ENCODE assay signal across 11 cellular contexts in genomic region chr12:10361084-10361483, GRCh38. TPM values are rescaled to one million over a fixed set of nuclear protein-coding genes. Genes with fewer than 3 reads are reported as not detected.
A peak's percentile ranks its signal among the peaks of the same experiment; 100 is the strongest.
DNase-seq lines count a peak whose midpoint lies in the region; ATAC-seq and TF ChIP-seq lines count a peak whose summit lies in the region.
"Had no signal": no experiment of that assay in that cellular context is flagged by ENCODE, and none has a peak within 500 bp of the region (broad histone marks: within the 10 kb centered on the region; RNA-seq: fewer than 3 reads in every experiment).

No MANE protein-coding gene starts in this region.

- TF ChIP-seq CTCF in smooth muscle cell (IDR thresholded peaks at IDR 0.05; ENCODE audit: borderline replicate concordance, insufficient read depth, poor library complexity, severe bottlenecking), result no peak
- no peak for TF ChIP-seq CTCF in MM.1S (IDR thresholded peaks at IDR 0.05; ENCODE audit: low read length)

- WGBS in smooth muscle cell (ENCODE audit: low lambda C conversion rate), result 83% methylated on average over 4 of the region's 4 CpGs

- H3K27me3 ChIP-seq in smooth muscle cell (ENCODE audit: low read depth) (no peaks in the 10 kb centered on the region), MM.1S (replicated peaks; ENCODE audit: insufficient read depth, low read length) (peaks cover 76% of the 10 kb centered on the region)

- H3K9me2 ChIP-seq in MM.1S (replicated peaks; ENCODE audit: insufficient read depth, low read length), result no peaks in the 10 kb centered on the region

- H3K9me3 ChIP-seq in smooth muscle cell (replicated peaks; ENCODE audit: low read depth) (no peaks in the 10 kb centered on the region), MM.1S (replicated peaks; ENCODE audit: insufficient read depth, low read length) (no peaks in the 10 kb centered on the region)

- H3K4me3 ChIP-seq in smooth muscle cell, result no peak overlapping the region
- H3K4me3 ChIP-seq in MM.1S (ENCODE audit: low read length), result no peak overlapping the region

- DNase-seq in NCI-H2171 treated with DMSO at 0.1 percent for 48 hours (lab: John Stamatoyannopoulos, UW), result peak; percentile 2
- DNase-seq in NCI-H2171 (lab: John Stamatoyannopoulos, UW), result no peak
- DNase-seq in NCI-H748 treated with DMSO at 0.1 percent for 48 hours (lab: John Stamatoyannopoulos, UW), result peak; percentile 7
- DNase-seq in smooth muscle cell (lab: John Stamatoyannopoulos, UW; ENCODE audit: unreplicated experiment), result no peak
- no peak for DNase-seq in MM.1S
- DNase-seq: GOT3, KG1 had no signal

- H3K4me1 ChIP-seq in smooth muscle cell (ENCODE audit: low read depth) (peaks cover 39% of the 10 kb centered on the region), MM.1S (ENCODE audit: low read length) (0 out of 2 replicates have a peak, but pooled peaks cover 4% of the 10 kb centered on the region)

- H3K36me3 ChIP-seq in smooth muscle cell (ENCODE audit: low read depth) (no peaks in the 10 kb centered on the region), MM.1S (replicated peaks; ENCODE audit: insufficient read depth, low read length) (no peaks in the 10 kb centered on the region)

- H3K79me2 ChIP-seq in smooth muscle cell (ENCODE audit: low read depth) (no peaks in the 10 kb centered on the region), MM.1S (ENCODE audit: low read length) (no peaks in the 10 kb centered on the region)

- ATAC-seq in esophagus mucosa (peak; percentile 82), HG03354 (IDR thresholded peaks at IDR 0.05; ENCODE audit: poor library complexity, severe bottlenecking, unreplicated experiment) (no peak), GM21576 (IDR thresholded peaks at IDR 0.05; ENCODE audit: unreplicated experiment) (no peak)

- H2AFZ ChIP-seq in smooth muscle cell (ENCODE audit: low read depth) (peak overlapping the region; percentile 29), MM.1S (ENCODE audit: low read length) (no peak overlapping the region)

- peak overlapping the region; percentile 83 for H3K4me2 ChIP-seq in smooth muscle cell
- H3K4me2 ChIP-seq in MM.1S (ENCODE audit: low read depth, low read length), result no peak overlapping the region

- H3K27ac ChIP-seq in smooth muscle cell (ENCODE audit: low read depth) (peak overlapping the region; percentile 92), MM.1S (ENCODE audit: low read length) (no peak overlapping the region)

- peak overlapping the region; percentile 58 for H3K9ac ChIP-seq in smooth muscle cell (ENCODE audit: low read depth)
- H3K9ac ChIP-seq in MM.1S (ENCODE audit: low read length), result no peak overlapping the region

- H3F3A ChIP-seq in smooth muscle cell (ENCODE audit: low read depth) (peaks cover 16% of the 10 kb centered on the region), MM.1S (ENCODE audit: insufficient read depth, low read length) (no peaks in the 10 kb centered on the region)

- no peaks in the 10 kb centered on the region for H4K20me1 ChIP-seq in smooth muscle cell (ENCODE audit: low read depth)
- peaks cover 4% of the 10 kb centered on the region for H4K20me1 ChIP-seq in MM.1S (ENCODE audit: insufficient read depth, low read length)

RNA-seq across cellular contexts. Expression of gene KLRK1, which starts 28.8 kb away (rescaled TPM):
- total RNA-seq in esophagus mucosa, result not detected
- not detected in 2 replicates for total RNA-seq in smooth muscle cell
- 0.22 TPM in 1 of 2 replicates, not detected in the other for polyA plus RNA-seq in smooth muscle cell
- total RNA-seq: epithelial cell of proximal tubule had no signal

RNA-seq across cellular contexts. Expression of gene KLRC4, which starts 48.5 kb away (rescaled TPM):
- total RNA-seq in esophagus mucosa (not detected), smooth muscle cell (not detected in 2 replicates)
- polyA plus RNA-seq in smooth muscle cell, result not detected in 2 replicates
- total RNA-seq: epithelial cell of proximal tubule had no signal

RNA-seq across cellular contexts. Expression of gene KLRD1, which starts 53.4 kb away (rescaled TPM):
- not detected for total RNA-seq in esophagus mucosa
- 0.18 and 1.2 TPM in 2 replicates for total RNA-seq in smooth muscle cell
- polyA plus RNA-seq in smooth muscle cell, result 0.09 and 0.56 TPM in 2 replicates
- total RNA-seq: epithelial cell of proximal tubule had no signal

RNA-seq across cellular contexts. Expression of gene KLRC3, which starts 59.3 kb away (rescaled TPM):
- total RNA-seq in esophagus mucosa, result not detected
- total RNA-seq in smooth muscle cell, result not detected in 2 replicates
- polyA plus RNA-seq in smooth muscle cell, result not detected in 2 replicates
- total RNA-seq: epithelial cell of proximal tubule had no signal

Comparison
In these comparisons a context has a peak if more than half of its experiments do, and no peak if none do; other contexts are left out.
1. DNase-seq: peak in NCI-H2171 treated with DMSO at 0.1 percent for 48 hours (single experiment) and NCI-H748 treated with DMSO at 0.1 percent for 48 hours (single experiment); none in NCI-H2171 (single experiment), smooth muscle cell (single experiment) and MM.1S (single experiment).